1 cellular context compared by ENCODE assay signal in genomic region chr15:58203537-58203936, GRCh38.
TF ChIP-seq lines count a peak whose summit lies in the region.

No MANE protein-coding gene starts in this region.

TF ChIP-seq in K562, 482 proteins besides CTCF, POLR2A, EP300 and RAD21 (continued from another document and continues in another):
- TF ChIP-seq TRIM24 (IDR thresholded peaks at IDR 0.05) (peak; percentile 87 to 92), SP1 (CRISPR knock-in tag; IDR thresholded peaks at IDR 0.05) (no peak), ZNF512 (tag; IDR thresholded peaks at IDR 0.05) (no peak), POLR2AphosphoS5 (IDR thresholded peaks at IDR 0.05; ENCODE audit: control insufficient read depth, insufficient read depth, low read depth, low read length) (peak; percentile 84), MBD2 (IDR thresholded peaks at IDR 0.05; ENCODE audit: borderline replicate concordance, low read depth) (no peak; the same call in 1 of the 2 replicates), ASH1L (IDR thresholded peaks at IDR 0.05; ENCODE audit: borderline replicate concordance, low read depth, partially characterized antibody) (no peak), FOXK2 (conservative IDR thresholded peaks at IDR 0.05 in 1 of 2, IDR thresholded peaks at IDR 0.05 in 1 of 2; ENCODE audit: low read depth in 2 of 2) (peak in 1 of 2 experiments; percentile 62; a peak in 2 of 4 replicates), MIER1 (IDR thresholded peaks at IDR 0.05; ENCODE audit: low read depth) (no peak), SETDB1 (IDR thresholded peaks at IDR 0.05; ENCODE audit: low read length) (no peak), ZNF239 (CRISPR knock-in tag; IDR thresholded peaks at IDR 0.05) (no peak), ZNF263 (CRISPR knock-in tag; IDR thresholded peaks at IDR 0.05; ENCODE audit: borderline replicate concordance) (no peak), SMARCE1 (IDR thresholded peaks at IDR 0.05) (peak; percentile 87), RBM25 (IDR thresholded peaks at IDR 0.05; ENCODE audit: low read depth, low read length, severe bottlenecking) (no peak), ETV6 (IDR thresholded peaks at IDR 0.05; ENCODE audit: borderline replicate concordance in 1 of 2, low read depth in 2 of 2, low read length in 1 of 2) (no peak), ETV6 (CRISPR knock-in tag; IDR thresholded peaks at IDR 0.05; ENCODE audit: borderline replicate concordance) (no peak), TFAP4 (CRISPR knock-in tag; IDR thresholded peaks at IDR 0.05; ENCODE audit: borderline replicate concordance) (no peak; the same call in 1 of the 2 replicates), MYC (IDR thresholded peaks at IDR 0.05; ENCODE audit: low read depth, low read length) (peak; percentile 72), MYC (CRISPR knock-in tag; IDR thresholded peaks at IDR 0.05; ENCODE audit: borderline replicate concordance, low read depth) (no peak), TEAD4 (IDR thresholded peaks at IDR 0.05; ENCODE audit: low read length) (peak; percentile 95), TEAD4 (CRISPR knock-in tag; IDR thresholded peaks at IDR 0.05; ENCODE audit: borderline replicate concordance) (no peak), ZNF217 (CRISPR knock-in tag; IDR thresholded peaks at IDR 0.05) (no peak), NCOA2 (IDR thresholded peaks at IDR 0.05; ENCODE audit: partially characterized antibody in 2 of 2) (peak in 1 of 2 experiments; percentile 75), CBX1 (IDR thresholded peaks at IDR 0.05; ENCODE audit: low read depth) (no peak), MED1 (CRISPR knock-in tag; IDR thresholded peaks at IDR 0.05; ENCODE audit: borderline replicate concordance) (no peak), ETV5 (CRISPR knock-in tag; IDR thresholded peaks at IDR 0.05; ENCODE audit: low read depth) (no peak), MEF2D (tag; conservative IDR thresholded peaks at IDR 0.05; ENCODE audit: low read depth) (peak; percentile 92), RNF219 (CRISPR knock-in tag; IDR thresholded peaks at IDR 0.05) (no peak), CEBPB (tag; IDR thresholded peaks at IDR 0.05) (peak; percentile 89), CHD4 (IDR thresholded peaks at IDR 0.05; ENCODE audit: insufficient read depth, insufficient replicate concordance, low read depth, low read length, poor library complexity, severe bottlenecking) (no peak), TEAD2 (tag; IDR thresholded peaks at IDR 0.05) (0 out of 2 replicates have a peak, but pooled peaks have one; percentile 20), CREB5 (CRISPR knock-in tag; IDR thresholded peaks at IDR 0.05) (no peak), GTF2A2 (tag; IDR thresholded peaks at IDR 0.05) (no peak), HDAC1 (IDR thresholded peaks at IDR 0.05) (peak in 1 of 2 experiments; percentile 78; a peak in 2 of 4 replicates), MAFK (IDR thresholded peaks at IDR 0.05; ENCODE audit: low read length) (peak; percentile 89), TOE1 (IDR thresholded peaks at IDR 0.05; ENCODE audit: borderline replicate concordance) (no peak), TOE1 (CRISPR knock-in tag; IDR thresholded peaks at IDR 0.05; ENCODE audit: borderline replicate concordance, low read depth) (no peak), ZC3H8 (IDR thresholded peaks at IDR 0.05) (no peak)
- TF ChIP-seq, protein P1, sequence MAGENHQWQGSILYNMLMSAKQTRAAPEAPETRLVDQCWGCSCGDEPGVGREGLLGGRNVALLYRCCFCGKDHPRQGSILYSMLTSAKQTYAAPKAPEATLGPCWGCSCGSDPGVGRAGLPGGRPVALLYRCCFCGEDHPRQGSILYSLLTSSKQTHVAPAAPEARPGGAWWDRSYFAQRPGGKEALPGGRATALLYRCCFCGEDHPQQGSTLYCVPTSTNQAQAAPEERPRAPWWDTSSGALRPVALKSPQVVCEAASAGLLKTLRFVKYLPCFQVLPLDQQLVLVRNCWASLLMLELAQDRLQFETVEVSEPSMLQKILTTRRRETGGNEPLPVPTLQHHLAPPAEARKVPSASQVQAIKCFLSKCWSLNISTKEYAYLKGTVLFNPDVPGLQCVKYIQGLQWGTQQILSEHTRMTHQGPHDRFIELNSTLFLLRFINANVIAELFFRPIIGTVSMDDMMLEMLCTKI (IDR thresholded peaks at IDR 0.05; ENCODE audit: partially characterized antibody) = no peak
- TF ChIP-seq, protein P2, sequence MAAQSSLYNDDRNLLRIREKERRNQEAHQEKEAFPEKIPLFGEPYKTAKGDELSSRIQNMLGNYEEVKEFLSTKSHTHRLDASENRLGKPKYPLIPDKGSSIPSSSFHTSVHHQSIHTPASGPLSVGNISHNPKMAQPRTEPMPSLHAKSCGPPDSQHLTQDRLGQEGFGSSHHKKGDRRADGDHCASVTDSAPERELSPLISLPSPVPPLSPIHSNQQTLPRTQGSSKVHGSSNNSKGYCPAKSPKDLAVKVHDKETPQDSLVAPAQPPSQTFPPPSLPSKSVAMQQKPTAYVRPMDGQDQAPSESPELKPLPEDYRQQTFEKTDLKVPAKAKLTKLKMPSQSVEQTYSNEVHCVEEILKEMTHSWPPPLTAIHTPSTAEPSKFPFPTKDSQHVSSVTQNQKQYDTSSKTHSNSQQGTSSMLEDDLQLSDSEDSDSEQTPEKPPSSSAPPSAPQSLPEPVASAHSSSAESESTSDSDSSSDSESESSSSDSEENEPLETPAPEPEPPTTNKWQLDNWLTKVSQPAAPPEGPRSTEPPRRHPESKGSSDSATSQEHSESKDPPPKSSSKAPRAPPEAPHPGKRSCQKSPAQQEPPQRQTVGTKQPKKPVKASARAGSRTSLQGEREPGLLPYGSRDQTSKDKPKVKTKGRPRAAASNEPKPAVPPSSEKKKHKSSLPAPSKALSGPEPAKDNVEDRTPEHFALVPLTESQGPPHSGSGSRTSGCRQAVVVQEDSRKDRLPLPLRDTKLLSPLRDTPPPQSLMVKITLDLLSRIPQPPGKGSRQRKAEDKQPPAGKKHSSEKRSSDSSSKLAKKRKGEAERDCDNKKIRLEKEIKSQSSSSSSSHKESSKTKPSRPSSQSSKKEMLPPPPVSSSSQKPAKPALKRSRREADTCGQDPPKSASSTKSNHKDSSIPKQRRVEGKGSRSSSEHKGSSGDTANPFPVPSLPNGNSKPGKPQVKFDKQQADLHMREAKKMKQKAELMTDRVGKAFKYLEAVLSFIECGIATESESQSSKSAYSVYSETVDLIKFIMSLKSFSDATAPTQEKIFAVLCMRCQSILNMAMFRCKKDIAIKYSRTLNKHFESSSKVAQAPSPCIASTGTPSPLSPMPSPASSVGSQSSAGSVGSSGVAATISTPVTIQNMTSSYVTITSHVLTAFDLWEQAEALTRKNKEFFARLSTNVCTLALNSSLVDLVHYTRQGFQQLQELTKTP (IDR thresholded peaks at IDR 0.05; ENCODE audit: low read depth in 1 of 2, partially characterized antibody in 2 of 2) = no peak
- TF ChIP-seq, protein P3, sequence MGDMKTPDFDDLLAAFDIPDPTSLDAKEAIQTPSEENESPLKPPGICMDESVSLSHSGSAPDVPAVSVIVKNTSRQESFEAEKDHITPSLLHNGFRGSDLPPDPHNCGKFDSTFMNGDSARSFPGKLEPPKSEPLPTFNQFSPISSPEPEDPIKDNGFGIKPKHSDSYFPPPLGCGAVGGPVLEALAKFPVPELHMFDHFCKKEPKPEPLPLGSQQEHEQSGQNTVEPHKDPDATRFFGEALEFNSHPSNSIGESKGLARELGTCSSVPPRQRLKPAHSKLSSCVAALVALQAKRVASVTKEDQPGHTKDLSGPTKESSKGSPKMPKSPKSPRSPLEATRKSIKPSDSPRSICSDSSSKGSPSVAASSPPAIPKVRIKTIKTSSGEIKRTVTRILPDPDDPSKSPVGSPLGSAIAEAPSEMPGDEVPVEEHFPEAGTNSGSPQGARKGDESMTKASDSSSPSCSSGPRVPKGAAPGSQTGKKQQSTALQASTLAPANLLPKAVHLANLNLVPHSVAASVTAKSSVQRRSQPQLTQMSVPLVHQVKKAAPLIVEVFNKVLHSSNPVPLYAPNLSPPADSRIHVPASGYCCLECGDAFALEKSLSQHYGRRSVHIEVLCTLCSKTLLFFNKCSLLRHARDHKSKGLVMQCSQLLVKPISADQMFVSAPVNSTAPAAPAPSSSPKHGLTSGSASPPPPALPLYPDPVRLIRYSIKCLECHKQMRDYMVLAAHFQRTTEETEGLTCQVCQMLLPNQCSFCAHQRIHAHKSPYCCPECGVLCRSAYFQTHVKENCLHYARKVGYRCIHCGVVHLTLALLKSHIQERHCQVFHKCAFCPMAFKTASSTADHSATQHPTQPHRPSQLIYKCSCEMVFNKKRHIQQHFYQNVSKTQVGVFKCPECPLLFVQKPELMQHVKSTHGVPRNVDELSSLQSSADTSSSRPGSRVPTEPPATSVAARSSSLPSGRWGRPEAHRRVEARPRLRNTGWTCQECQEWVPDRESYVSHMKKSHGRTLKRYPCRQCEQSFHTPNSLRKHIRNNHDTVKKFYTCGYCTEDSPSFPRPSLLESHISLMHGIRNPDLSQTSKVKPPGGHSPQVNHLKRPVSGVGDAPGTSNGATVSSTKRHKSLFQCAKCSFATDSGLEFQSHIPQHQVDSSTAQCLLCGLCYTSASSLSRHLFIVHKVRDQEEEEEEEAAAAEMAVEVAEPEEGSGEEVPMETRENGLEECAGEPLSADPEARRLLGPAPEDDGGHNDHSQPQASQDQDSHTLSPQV (IDR thresholded peaks at IDR 0.05) = no peak
- TF ChIP-seq, protein P4, sequence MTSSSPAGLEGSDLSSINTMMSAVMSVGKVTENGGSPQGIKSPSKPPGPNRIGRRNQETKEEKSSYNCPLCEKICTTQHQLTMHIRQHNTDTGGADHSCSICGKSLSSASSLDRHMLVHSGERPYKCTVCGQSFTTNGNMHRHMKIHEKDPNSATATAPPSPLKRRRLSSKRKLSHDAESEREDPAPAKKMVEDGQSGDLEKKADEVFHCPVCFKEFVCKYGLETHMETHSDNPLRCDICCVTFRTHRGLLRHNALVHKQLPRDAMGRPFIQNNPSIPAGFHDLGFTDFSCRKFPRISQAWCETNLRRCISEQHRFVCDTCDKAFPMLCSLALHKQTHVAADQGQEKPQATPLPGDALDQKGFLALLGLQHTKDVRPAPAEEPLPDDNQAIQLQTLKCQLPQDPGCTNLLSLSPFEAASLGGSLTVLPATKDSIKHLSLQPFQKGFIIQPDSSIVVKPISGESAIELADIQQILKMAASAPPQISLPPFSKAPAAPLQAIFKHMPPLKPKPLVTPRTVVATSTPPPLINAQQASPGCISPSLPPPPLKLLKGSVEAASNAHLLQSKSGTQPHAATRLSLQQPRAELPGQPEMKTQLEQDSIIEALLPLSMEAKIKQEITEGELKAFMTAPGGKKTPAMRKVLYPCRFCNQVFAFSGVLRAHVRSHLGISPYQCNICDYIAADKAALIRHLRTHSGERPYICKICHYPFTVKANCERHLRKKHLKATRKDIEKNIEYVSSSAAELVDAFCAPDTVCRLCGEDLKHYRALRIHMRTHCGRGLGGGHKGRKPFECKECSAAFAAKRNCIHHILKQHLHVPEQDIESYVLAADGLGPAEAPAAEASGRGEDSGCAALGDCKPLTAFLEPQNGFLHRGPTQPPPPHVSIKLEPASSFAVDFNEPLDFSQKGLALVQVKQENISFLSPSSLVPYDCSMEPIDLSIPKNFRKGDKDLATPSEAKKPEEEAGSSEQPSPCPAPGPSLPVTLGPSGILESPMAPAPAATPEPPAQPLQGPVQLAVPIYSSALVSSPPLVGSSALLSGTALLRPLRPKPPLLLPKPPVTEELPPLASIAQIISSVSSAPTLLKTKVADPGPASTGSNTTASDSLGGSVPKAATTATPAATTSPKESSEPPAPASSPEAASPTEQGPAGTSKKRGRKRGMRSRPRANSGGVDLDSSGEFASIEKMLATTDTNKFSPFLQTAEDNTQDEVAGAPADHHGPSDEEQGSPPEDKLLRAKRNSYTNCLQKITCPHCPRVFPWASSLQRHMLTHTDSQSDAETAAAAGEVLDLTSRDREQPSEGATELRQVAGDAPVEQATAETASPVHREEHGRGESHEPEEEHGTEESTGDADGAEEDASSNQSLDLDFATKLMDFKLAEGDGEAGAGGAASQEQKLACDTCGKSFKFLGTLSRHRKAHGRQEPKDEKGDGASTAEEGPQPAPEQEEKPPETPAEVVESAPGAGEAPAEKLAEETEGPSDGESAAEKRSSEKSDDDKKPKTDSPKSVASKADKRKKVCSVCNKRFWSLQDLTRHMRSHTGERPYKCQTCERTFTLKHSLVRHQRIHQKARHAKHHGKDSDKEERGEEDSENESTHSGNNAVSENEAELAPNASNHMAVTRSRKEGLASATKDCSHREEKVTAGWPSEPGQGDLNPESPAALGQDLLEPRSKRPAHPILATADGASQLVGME (CRISPR knock-in tag; IDR thresholded peaks at IDR 0.05) = no peak
